ENCODE assay signal across 8 cellular contexts in the genomic region with DNA sequence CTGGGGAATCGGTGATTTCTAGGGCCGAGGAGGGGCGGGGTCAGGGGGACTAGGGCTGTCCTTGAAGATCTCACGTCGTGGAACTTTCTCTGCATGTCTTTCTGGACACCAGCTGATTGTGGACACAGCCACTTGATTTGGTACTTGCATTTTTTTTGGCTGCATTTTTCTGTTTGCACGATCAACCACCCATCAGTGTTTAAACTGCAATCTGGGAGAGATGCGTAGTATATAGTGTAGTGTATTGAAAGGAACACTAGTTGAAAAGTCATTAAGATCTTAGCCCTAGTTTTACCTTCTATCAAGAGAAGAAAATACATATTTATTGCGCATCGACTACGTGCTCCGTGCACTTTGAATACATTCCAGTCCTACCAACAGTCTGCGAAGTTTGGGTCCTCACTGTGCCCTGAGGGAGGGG.
A peak's percentile ranks its signal among the peaks of the same experiment; 100 is the strongest.
DNase-seq lines count a peak whose midpoint lies in the region; ATAC-seq lines count a peak whose summit lies in the region.

No MANE protein-coding gene starts in this region.

- H3K36me3 Mint-ChIP-seq in activated naive CD8-positive, alpha-beta T cell treated with anti-CD3 and anti-CD28 coated beads, Interleukin-2, amount 50 U/mL, for 24 hours (ENCODE audit: low read depth), result peaks cover 5% of the 10 kb centered on the region
- H3K36me3 Mint-ChIP-seq in stimulated activated naive B cell treated with anti-CD40 and anti-IgM and Interleukin-4, amounts not matched to agents 10 μg/mL and 1 μg/mL and 100 μg/mL, for 72 hours, result peaks cover 8 to 12% of the 10 kb centered on the region in 2 donors

- peak overlapping the region; percentile 87 for H3K4me3 Mint-ChIP-seq in activated naive CD8-positive, alpha-beta T cell treated with anti-CD3 and anti-CD28 coated beads, Interleukin-2, amount 50 U/mL, for 24 hours
- H3K4me3 Mint-ChIP-seq in stimulated activated naive B cell treated with anti-CD40 and anti-IgM and Interleukin-4, amounts not matched to agents 10 μg/mL and 1 μg/mL and 100 μg/mL, for 72 hours, result peak overlapping the region; percentile 93 to 97

- peak overlapping the region; percentile 68 for H3K27ac Mint-ChIP-seq in activated naive CD8-positive, alpha-beta T cell treated with anti-CD3 and anti-CD28 coated beads, Interleukin-2, amount 50 U/mL, for 24 hours
- peak overlapping the region; percentile 94 for H3K27ac Mint-ChIP-seq in stimulated activated naive B cell treated with anti-CD40 and anti-IgM and Interleukin-4, amounts not matched to agents 10 μg/mL and 1 μg/mL and 100 μg/mL, for 72 hours

- DNase-seq in stimulated activated CD4-positive, alpha-beta T cell treated with anti-CD3 and anti-CD28 coated beads, Interleukin-12 subunit alpha, Interleukin-12 subunit beta, amount 100 ng/mL, for 4 hours, result peak; percentile 63
- no peak for DNase-seq in stimulated activated CD4-positive, alpha-beta T cell treated with anti-CD3 and anti-CD28 coated beads, Interleukin-4, amount 100 ng/mL, for 24 hours
- DNase-seq in activated naive CD8-positive, alpha-beta T cell treated with anti-CD3 and anti-CD28 coated beads, Interleukin-2, amount 50 U/mL, for 24 hours, result no peak
- DNase-seq in stimulated activated naive B cell treated with anti-CD40 and anti-IgM and Interleukin-4, amounts not matched to agents 10 μg/mL and 1 μg/mL and 100 μg/mL, for 72 hours, result no peak
- DNase-seq in foreskin melanocyte, result no peak
- DNase-seq in NCI-H1436 treated with DMSO at 0.1 percent for 48 hours (lab: John Stamatoyannopoulos, UW), result no peak

- no peaks in the 10 kb centered on the region for H3K27me3 Mint-ChIP-seq in activated naive CD8-positive, alpha-beta T cell treated with anti-CD3 and anti-CD28 coated beads, Interleukin-2, amount 50 U/mL, for 24 hours
- H3K27me3 Mint-ChIP-seq in stimulated activated naive B cell treated with anti-CD40 and anti-IgM and Interleukin-4, amounts not matched to agents 10 μg/mL and 1 μg/mL and 100 μg/mL, for 72 hours, result no peaks in the 10 kb centered on the region

- H3K9me3 Mint-ChIP-seq in activated naive CD8-positive, alpha-beta T cell treated with anti-CD3 and anti-CD28 coated beads, Interleukin-2, amount 50 U/mL, for 24 hours, result no peaks in the 10 kb centered on the region
- peaks cover under 1 to 3% of the 10 kb centered on the region in 2 donors for H3K9me3 Mint-ChIP-seq in stimulated activated naive B cell treated with anti-CD40 and anti-IgM and Interleukin-4, amounts not matched to agents 10 μg/mL and 1 μg/mL and 100 μg/mL, for 72 hours

- H3K4me1 Mint-ChIP-seq in activated naive CD8-positive, alpha-beta T cell treated with anti-CD3 and anti-CD28 coated beads, Interleukin-2, amount 50 U/mL, for 24 hours, result peaks cover 63% of the 10 kb centered on the region
- H3K4me1 Mint-ChIP-seq in stimulated activated naive B cell treated with anti-CD40 and anti-IgM and Interleukin-4, amounts not matched to agents 10 μg/mL and 1 μg/mL and 100 μg/mL, for 72 hours, result peaks cover 26 to 49% of the 10 kb centered on the region in 2 donors

- no peaks in the 10 kb centered on the region for H3K27me3 ChIP-seq in layer of hippocampus (ENCODE audit: control insufficient read depth, insufficient read depth, low read length)

- ATAC-seq in activated naive CD8-positive, alpha-beta T cell treated with anti-CD3 and anti-CD28 coated beads, Interleukin-2, amount 50 U/mL, for 24 hours, result no peak
- peak; percentile 0 to 2 for ATAC-seq in stimulated activated naive B cell treated with anti-CD40 and anti-IgM and Interleukin-4, amounts not matched to agents 10 μg/mL and 1 μg/mL and 100 μg/mL, for 72 hours (replicated peaks)
- ATAC-seq in GM21423 (IDR thresholded peaks at IDR 0.05; ENCODE audit: unreplicated experiment), result no peak

- H3K27ac ChIP-seq in layer of hippocampus (ENCODE audit: low read depth, low read length), result peak overlapping the region; percentile 96

Comparison
In these comparisons a context has a peak if more than half of its experiments do, and no peak if none do; other contexts are left out.
1. ATAC-seq: peak in stimulated activated naive B cell treated with anti-CD40 and anti-IgM and Interleukin-4, amounts not matched to agents 10 μg/mL and 1 μg/mL and 100 μg/mL, for 72 hours (2 of 2); none in activated naive CD8-positive, alpha-beta T cell treated with anti-CD3 and anti-CD28 coated beads, Interleukin-2, amount 50 U/mL, for 24 hours (single experiment) and GM21423 (single experiment).